ENCODE assay signal across 29 cellular contexts in genomic region chr22:21758465-21758864, GRCh38. TPM values are rescaled to one million over a fixed set of nuclear protein-coding genes. Genes with fewer than 3 reads are reported as not detected.
A peak's percentile ranks its signal among the peaks of the same experiment; 100 is the strongest.
DNase-seq lines count a peak whose midpoint lies in the region; ATAC-seq lines count a peak whose summit lies in the region.
"Had no signal": no experiment of that assay in that cellular context is flagged by ENCODE, and none has a peak within 500 bp of the region (broad histone marks: within the 10 kb centered on the region; RNA-seq: fewer than 3 reads in every experiment).

No MANE protein-coding gene starts in this region.

- H3K36me3 ChIP-seq in HAP-1 (replicated peaks), result peaks cover 24% of the 10 kb centered on the region
- H3K36me3 ChIP-seq in naive thymus-derived CD4-positive, alpha-beta T cell (ENCODE audit: control insufficient read depth in 2 of 3, insufficient read depth in 3 of 3, low read length in 3 of 3), result peaks cover 0 to 46% (median 19%) of the 10 kb centered on the region in 3 experiments

- in situ Hi-C loops in HAP-1 (cut with MboI; ENCODE audit: low sequenced_read_pairs), result no loop called here

- peak overlapping the region; percentile 22 for H3K27ac Mint-ChIP-seq in activated naive CD8-positive, alpha-beta T cell
- no peak overlapping the region for H3K27ac Mint-ChIP-seq in activated naive CD8-positive, alpha-beta T cell treated with anti-CD3 and anti-CD28 coated beads, Interleukin-2, amount 50 U/mL, for 24 hours
- peak overlapping the region; percentile 90 to 93 for H3K27ac Mint-ChIP-seq in natural killer cell treated with Interleukin-12 subunit alpha and Interleukin-12 subunit beta and Interleukin-15 and Interleukin-18, amount 100 ng/mL, for 72 hours
- H3K27ac Mint-ChIP-seq in naive thymus-derived CD4-positive, alpha-beta T cell, result peak overlapping the region in 2 of 9 donors; percentile 50 to 51
- H3K27ac Mint-ChIP-seq: activated CD4-positive, alpha-beta T cell treated with anti-CD3 and anti-CD28 coated beads, Interleukin-2, amount 10 ng/mL, durations not matched to agents 7 days and 5 days; CD4-positive, CD25-positive, alpha-beta regulatory T cell had no signal

- H3K4me3 Mint-ChIP-seq in activated naive CD8-positive, alpha-beta T cell, result no peak overlapping the region
- no peak overlapping the region for H3K4me3 Mint-ChIP-seq in activated naive CD8-positive, alpha-beta T cell treated with anti-CD3 and anti-CD28 coated beads, Interleukin-2, amount 50 U/mL, for 24 hours
- H3K4me3 Mint-ChIP-seq in natural killer cell treated with Interleukin-12 subunit alpha and Interleukin-12 subunit beta and Interleukin-15 and Interleukin-18, amount 100 ng/mL, for 72 hours, result no peak overlapping the region
- no peak overlapping the region for H3K4me3 Mint-ChIP-seq in naive thymus-derived CD4-positive, alpha-beta T cell
- H3K4me3 Mint-ChIP-seq: activated CD4-positive, alpha-beta T cell treated with anti-CD3 and anti-CD28 coated beads, Interleukin-2, amount 10 ng/mL, durations not matched to agents 7 days and 5 days had no signal

- H3K27me3 ChIP-seq in HAP-1 (ENCODE audit: low read depth), result no peaks in the 10 kb centered on the region
- H3K27me3 ChIP-seq in naive thymus-derived CD4-positive, alpha-beta T cell (ENCODE audit: control insufficient read depth in 2 of 2, insufficient read depth in 2 of 2, low read length in 2 of 2), result no peaks in the 10 kb centered on the region
- H3K27me3 ChIP-seq: breast epithelium, colonic mucosa, SJCRH30, transverse colon had no signal

- H3K9me3 ChIP-seq in HAP-1, result no peaks in the 10 kb centered on the region
- H3K9me3 ChIP-seq in naive thymus-derived CD4-positive, alpha-beta T cell (ENCODE audit: control insufficient read depth in 2 of 3, low read length in 3 of 3), result no peaks in the 10 kb centered on the region
- H3K9me3 ChIP-seq: breast epithelium, colonic mucosa, SJCRH30, transverse colon had no signal

- 0 out of 2 replicates have a peak, but pooled peaks cover 3% of the 10 kb centered on the region for H3K4me1 ChIP-seq in HAP-1
- H3K4me1 ChIP-seq in naive thymus-derived CD4-positive, alpha-beta T cell (ENCODE audit: control insufficient read depth in 2 of 2, insufficient read depth in 2 of 2, low read length in 2 of 2), result peaks cover 0 to 51% of the 10 kb centered on the region in 2 donors
- H3K4me1 ChIP-seq: breast epithelium, colonic mucosa had no signal

- H3K9me3 Mint-ChIP-seq in activated naive CD8-positive, alpha-beta T cell (ENCODE audit: low read depth), result no peaks in the 10 kb centered on the region
- no peaks in the 10 kb centered on the region for H3K9me3 Mint-ChIP-seq in activated naive CD8-positive, alpha-beta T cell treated with anti-CD3 and anti-CD28 coated beads, Interleukin-2, amount 50 U/mL, for 24 hours
- H3K9me3 Mint-ChIP-seq in natural killer cell treated with Interleukin-12 subunit alpha and Interleukin-12 subunit beta and Interleukin-15 and Interleukin-18, amount 100 ng/mL, for 72 hours, result no peaks in the 10 kb centered on the region
- H3K9me3 Mint-ChIP-seq in naive thymus-derived CD4-positive, alpha-beta T cell, result no peaks in the 10 kb centered on the region
- H3K9me3 Mint-ChIP-seq: activated CD4-positive, alpha-beta T cell treated with anti-CD3 and anti-CD28 coated beads, Interleukin-2, amount 10 ng/mL, durations not matched to agents 7 days and 5 days; CD4-positive, CD25-positive, alpha-beta regulatory T cell had no signal

- H3K27me3 Mint-ChIP-seq in activated naive CD8-positive, alpha-beta T cell, result no peaks in the 10 kb centered on the region
- no peaks in the 10 kb centered on the region for H3K27me3 Mint-ChIP-seq in activated naive CD8-positive, alpha-beta T cell treated with anti-CD3 and anti-CD28 coated beads, Interleukin-2, amount 50 U/mL, for 24 hours
- H3K27me3 Mint-ChIP-seq in natural killer cell treated with Interleukin-12 subunit alpha and Interleukin-12 subunit beta and Interleukin-15 and Interleukin-18, amount 100 ng/mL, for 72 hours, result no peaks in the 10 kb centered on the region
- H3K27me3 Mint-ChIP-seq in naive thymus-derived CD4-positive, alpha-beta T cell, result no peaks in the 10 kb centered on the region
- H3K27me3 Mint-ChIP-seq: activated CD4-positive, alpha-beta T cell treated with anti-CD3 and anti-CD28 coated beads, Interleukin-2, amount 10 ng/mL, durations not matched to agents 7 days and 5 days; CD4-positive, CD25-positive, alpha-beta regulatory T cell had no signal

- intact Hi-C loops in naive thymus-derived CD4-positive, alpha-beta T cell (cut with micrococcal nuclease), result no loop called here

- no peak for DNase-seq in activated naive CD8-positive, alpha-beta T cell treated with anti-CD3 and anti-CD28 coated beads, Interleukin-2, amount 50 U/mL, for 24 hours
- DNase-seq in natural killer cell treated with Interleukin-12 subunit alpha and Interleukin-12 subunit beta and Interleukin-15 and Interleukin-18, amount 100 ng/mL, for 72 hours (ENCODE audit: low spot score), result no peak
- DNase-seq in GM19238 (ENCODE audit: insufficient read length, low spot score) (no peak), HAP-1 (ENCODE audit: low spot score in 2 of 2) (no peak)
- no peak for DNase-seq in naive thymus-derived CD4-positive, alpha-beta T cell
- DNase-seq: activated CD4-positive, alpha-beta T cell treated with anti-CD3 and anti-CD28 coated beads, Interleukin-2, amount 10 ng/mL, durations not matched to agents 7 days and 5 days; activated T-cell treated with anti-CD3 and anti-CD28 coated beads, Interleukin-2, amount 50 U/mL, for 48 hours; amniotic stem cell; CD4-positive, CD25-positive, alpha-beta regulatory T cell; colonic mucosa; effector CD8-positive, alpha-beta T cell; left ventricle myocardium superior; mesendoderm; NCI-H1930; NCI-H2171 treated with DMSO at 0.1 percent for 48 hours; NCI-H510A; RPMI8226; SJCRH30; stimulated activated CD4-positive, alpha-beta T cell treated with anti-CD3 and anti-CD28 coated beads, Interleukin-12 subunit alpha, Interleukin-12 subunit beta, amount 100 ng/mL, for 4 hours; stimulated activated CD4-positive, alpha-beta T cell treated with anti-CD3 and anti-CD28 coated beads, Interleukin-2, amount 100 ng/mL, for 48 hours; T1000; transverse colon had no signal

- no peak for ATAC-seq in activated naive CD8-positive, alpha-beta T cell treated with anti-CD3 and anti-CD28 coated beads, Interleukin-2, amount 50 U/mL, for 24 hours
- ATAC-seq in natural killer cell treated with Interleukin-12 subunit alpha and Interleukin-12 subunit beta and Interleukin-15 and Interleukin-18, amount 100 ng/mL, for 72 hours, result no peak
- ATAC-seq in GM19023 (IDR thresholded peaks at IDR 0.05; ENCODE audit: unreplicated experiment), result no peak
- ATAC-seq in naive thymus-derived CD4-positive, alpha-beta T cell, result no peak
- ATAC-seq: esophagus mucosa, left ventricle myocardium superior, sciatic nerve had no signal

- H3K27ac ChIP-seq in cingulate gyrus (ENCODE audit: low read depth, low read length), result peak overlapping the region; percentile 20
- no peak overlapping the region for H3K27ac ChIP-seq in naive thymus-derived CD4-positive, alpha-beta T cell (ENCODE audit: low read depth, low read length)
- H3K27ac ChIP-seq: breast epithelium, colonic mucosa, HL-60, SJCRH30, transverse colon had no signal

- peaks cover 13% of the 10 kb centered on the region for H3K4me1 Mint-ChIP-seq in activated naive CD8-positive, alpha-beta T cell (ENCODE audit: low read depth)
- H3K4me1 Mint-ChIP-seq in activated naive CD8-positive, alpha-beta T cell treated with anti-CD3 and anti-CD28 coated beads, Interleukin-2, amount 50 U/mL, for 24 hours, result peaks cover 41% of the 10 kb centered on the region
- H3K4me1 Mint-ChIP-seq in natural killer cell treated with Interleukin-12 subunit alpha and Interleukin-12 subunit beta and Interleukin-15 and Interleukin-18, amount 100 ng/mL, for 72 hours (ENCODE audit: low read depth in 2 of 2), result peaks cover 70 to 72% of the 10 kb centered on the region in 2 donors
- H3K4me1 Mint-ChIP-seq in naive thymus-derived CD4-positive, alpha-beta T cell, result peaks cover 0 to 19% (median 0%) of the 10 kb centered on the region in 7 donors

- POLR2A ChIA-PET in naive thymus-derived CD4-positive, alpha-beta T cell (lab: Charles Lee), result no interaction called here

- CTCF ChIA-PET in naive thymus-derived CD4-positive, alpha-beta T cell (lab: Charles Lee), result no interaction called here

- no peak overlapping the region for H3K4me3 ChIP-seq in HAP-1
- no peak overlapping the region for H3K4me3 ChIP-seq in naive thymus-derived CD4-positive, alpha-beta T cell (ENCODE audit: low read length)
- H3K4me3 ChIP-seq: breast epithelium, colonic mucosa, SJCRH30, transverse colon had no signal

- H3K36me3 Mint-ChIP-seq in activated naive CD8-positive, alpha-beta T cell, result peaks cover 8% of the 10 kb centered on the region
- H3K36me3 Mint-ChIP-seq in activated naive CD8-positive, alpha-beta T cell treated with anti-CD3 and anti-CD28 coated beads, Interleukin-2, amount 50 U/mL, for 24 hours (ENCODE audit: low read depth), result peaks cover 46% of the 10 kb centered on the region
- H3K36me3 Mint-ChIP-seq in natural killer cell treated with Interleukin-12 subunit alpha and Interleukin-12 subunit beta and Interleukin-15 and Interleukin-18, amount 100 ng/mL, for 72 hours, result peaks cover 10% of the 10 kb centered on the region
- H3K36me3 Mint-ChIP-seq in naive thymus-derived CD4-positive, alpha-beta T cell, result peaks cover 3 to 30% (median 18%) of the 10 kb centered on the region in 5 donors

RNA-seq across cellular contexts. Expression of gene YPEL1, which starts 22.9 kb away (rescaled TPM):
- 10 to 100 TPM; 14.2 to 19.0 TPM for total RNA-seq in natural killer cell treated with Interleukin-12 subunit alpha and Interleukin-12 subunit beta and Interleukin-15 and Interleukin-18, amount 100 ng/mL, for 72 hours
- 1 to 10 TPM; 2.5 to 9.5 (median 3.6) TPM for total RNA-seq in naive thymus-derived CD4-positive, alpha-beta T cell
- polyA plus RNA-seq in naive thymus-derived CD4-positive, alpha-beta T cell, result 1 to 10 TPM; 1.5 TPM
